8 cellular contexts compared by ENCODE assay signal in genomic region chr4:51842554-51843308, GRCh38. TPM values are rescaled to one million over a fixed set of nuclear protein-coding genes. Genes with fewer than 3 reads are reported as not detected.
DNase-seq lines count a peak whose midpoint lies in the region; ATAC-seq and TF ChIP-seq lines count a peak whose summit lies in the region.

TSS of gene DCUN1D4 (plus strand) at chr4:51843153. CDS start at chr4:51843243, 90 bp downstream.

- H3K36me3 ChIP-seq in RWPE2 (ENCODE audit: low read depth) (peaks cover 5% of the 10 kb centered on the region), fibroblast of lung (ENCODE audit: control insufficient read depth, insufficient read depth, low read length) (no peaks in the 10 kb centered on the region)
- H3K36me3 ChIP-seq in naive thymus-derived CD4-positive, alpha-beta T cell (ENCODE audit: control insufficient read depth in 2 of 3, insufficient read depth in 3 of 3, low read length in 3 of 3), result peaks cover 0 to 12% (median 0%) of the 10 kb centered on the region in 3 experiments

- peak within 1 kb of the TSS; percentile 93 for H3K4me2 ChIP-seq in fibroblast of lung (ENCODE audit: extremely low read depth, insufficient read depth, low read length)

- no peaks in the 10 kb centered on the region for H4K20me1 ChIP-seq in fibroblast of lung (ENCODE audit: control insufficient read depth, extremely low read depth, insufficient read depth, low read length)

- H2AFZ ChIP-seq in fibroblast of lung (ENCODE audit: low read length), result peak within 1 kb of the TSS; percentile 94

- POLR2A ChIA-PET in naive thymus-derived CD4-positive, alpha-beta T cell (lab: Charles Lee), result interaction anchor here (0.8 to 1.8 kb wide), 4 partner anchors 8 to 869 kb away, joined by 3 to 13 read pairs (median 4); no protein-coding TSS in a partner anchor

- peak; percentile 99 for DNase-seq in ELR (ENCODE audit: low read depth)
- peak; percentile 98 for DNase-seq in H4 (ENCODE audit: low spot score)
- peak; percentile 99 for DNase-seq in LoVo (ENCODE audit: low spot score)
- peak; percentile 100 for DNase-seq in RWPE2 (ENCODE audit: low spot score)
- DNase-seq in activated T-helper 2 cell treated with anti-CD3 and anti-CD28 coated beads, Interferon-gamma antibody, Interleukin-2, Interleukin-4, amounts not matched to agents 10 μg/mL and 5 μg/mL and 100 μg/mL, durations not matched to agents 14 hours and 24 hours and 36 hours (ENCODE audit: low spot score), result peak; percentile 98
- peak; percentile 99 to 100 for DNase-seq in fibroblast of lung (ENCODE audit: low read depth in 2 of 2)
- peak; percentile 93 to 98 (median 95) for DNase-seq in naive thymus-derived CD4-positive, alpha-beta T cell
- peak; percentile 100 for DNase-seq in stimulated activated naive B cell treated with anti-CD40 and anti-IgM and Interleukin-4, amounts not matched to agents 10 μg/mL and 1 μg/mL and 100 μg/mL, for 72 hours

- peaks cover 10% of the 10 kb centered on the region for H3K36me3 Mint-ChIP-seq in activated T-helper 2 cell treated with anti-CD3 and anti-CD28 coated beads, Interferon-gamma antibody, Interleukin-2, Interleukin-4, amounts not matched to agents 10 μg/mL and 5 μg/mL and 100 μg/mL, durations not matched to agents 14 hours and 24 hours and 36 hours (ENCODE audit: low read depth)
- H3K36me3 Mint-ChIP-seq in naive thymus-derived CD4-positive, alpha-beta T cell, result peaks cover 0 to 5% (median 0%) of the 10 kb centered on the region in 5 donors
- peaks cover 2 to 4% of the 10 kb centered on the region in 2 donors for H3K36me3 Mint-ChIP-seq in stimulated activated naive B cell treated with anti-CD40 and anti-IgM and Interleukin-4, amounts not matched to agents 10 μg/mL and 1 μg/mL and 100 μg/mL, for 72 hours

- peak within 1 kb of the TSS; percentile 96 for H3K27ac Mint-ChIP-seq in activated T-helper 2 cell treated with anti-CD3 and anti-CD28 coated beads, Interferon-gamma antibody, Interleukin-2, Interleukin-4, amounts not matched to agents 10 μg/mL and 5 μg/mL and 100 μg/mL, durations not matched to agents 14 hours and 24 hours and 36 hours
- peak within 1 kb of the TSS; percentile 87 to 98 (median 92) for H3K27ac Mint-ChIP-seq in naive thymus-derived CD4-positive, alpha-beta T cell
- peak within 1 kb of the TSS; percentile 94 for H3K27ac Mint-ChIP-seq in stimulated activated naive B cell treated with anti-CD40 and anti-IgM and Interleukin-4, amounts not matched to agents 10 μg/mL and 1 μg/mL and 100 μg/mL, for 72 hours

- H3K4me3 ChIP-seq in RWPE2 (ENCODE audit: severe bottlenecking), result peak within 1 kb of the TSS; percentile 87
- H3K4me3 ChIP-seq in fibroblast of lung (replicated peaks in 1 of 4; ENCODE audit: control extremely low read depth in 1 of 4, insufficient read depth in 1 of 4, low read depth in 3 of 4, low read length in 4 of 4), result peak within 1 kb of the TSS; percentile 73 to 97 (median 90)
- peak within 1 kb of the TSS; percentile 85 for H3K4me3 ChIP-seq in naive thymus-derived CD4-positive, alpha-beta T cell (ENCODE audit: low read length)

- no peaks in the 10 kb centered on the region for H3K9me3 Mint-ChIP-seq in activated T-helper 2 cell treated with anti-CD3 and anti-CD28 coated beads, Interferon-gamma antibody, Interleukin-2, Interleukin-4, amounts not matched to agents 10 μg/mL and 5 μg/mL and 100 μg/mL, durations not matched to agents 14 hours and 24 hours and 36 hours
- H3K9me3 Mint-ChIP-seq in naive thymus-derived CD4-positive, alpha-beta T cell, result peaks cover 0 to 1% (median 0%) of the 10 kb centered on the region in 11 donors
- H3K9me3 Mint-ChIP-seq in stimulated activated naive B cell treated with anti-CD40 and anti-IgM and Interleukin-4, amounts not matched to agents 10 μg/mL and 1 μg/mL and 100 μg/mL, for 72 hours, result peaks cover 0 to 2% of the 10 kb centered on the region in 2 donors

- intact Hi-C loops in activated T-helper 2 cell treated with anti-CD3 and anti-CD28 coated beads, Interferon-gamma antibody, Interleukin-2, Interleukin-4, amounts not matched to agents 10 μg/mL and 5 μg/mL and 100 μg/mL, durations not matched to agents 14 hours and 24 hours and 36 hours (cut with micrococcal nuclease), result loop anchor here (1.0 to 5.0 kb wide), 4 partner anchors 55 to 1535 kb away; partner anchors contain the start of genes FIP1L1 and SGCB
- intact Hi-C loops in naive thymus-derived CD4-positive, alpha-beta T cell (cut with micrococcal nuclease), result loop anchor here (1.0 to 10.0 kb wide), 7 partner anchors 52 to 1535 kb away; partner anchors contain the start of genes RASL11B (in 2 of the 2), USP46 (in 2 of the 2) and FIP1L1 (in 1 of the 2)

- H3K27ac ChIP-seq in RWPE2 (ENCODE audit: poor library complexity, severe bottlenecking) (peak within 1 kb of the TSS; percentile 78), fibroblast of lung (ENCODE audit: insufficient read depth, low read length) (peak within 1 kb of the TSS; percentile 69)
- peak within 1 kb of the TSS; percentile 76 for H3K27ac ChIP-seq in naive thymus-derived CD4-positive, alpha-beta T cell (ENCODE audit: low read depth, low read length)

- peaks cover 16% of the 10 kb centered on the region for H3K4me1 Mint-ChIP-seq in activated T-helper 2 cell treated with anti-CD3 and anti-CD28 coated beads, Interferon-gamma antibody, Interleukin-2, Interleukin-4, amounts not matched to agents 10 μg/mL and 5 μg/mL and 100 μg/mL, durations not matched to agents 14 hours and 24 hours and 36 hours (ENCODE audit: low read depth)
- peaks cover 9 to 29% (median 23%) of the 10 kb centered on the region in 7 donors for H3K4me1 Mint-ChIP-seq in naive thymus-derived CD4-positive, alpha-beta T cell
- H3K4me1 Mint-ChIP-seq in stimulated activated naive B cell treated with anti-CD40 and anti-IgM and Interleukin-4, amounts not matched to agents 10 μg/mL and 1 μg/mL and 100 μg/mL, for 72 hours, result peaks cover 4 to 22% of the 10 kb centered on the region in 2 donors

- CTCF ChIA-PET in naive thymus-derived CD4-positive, alpha-beta T cell (lab: Charles Lee), result interaction anchor here (1.1 kb wide), 1 partner anchor 16 kb away, joined by 4 read pairs; no protein-coding TSS in a partner anchor

- H3K4me1 ChIP-seq in RWPE2 (ENCODE audit: insufficient read depth, poor library complexity, severe bottlenecking) (peaks cover 7% of the 10 kb centered on the region), fibroblast of lung (ENCODE audit: control insufficient read depth, extremely low read depth, insufficient read depth, low read length) (peaks cover 2% of the 10 kb centered on the region)
- peaks cover 4% of the 10 kb centered on the region in 2 donors for H3K4me1 ChIP-seq in naive thymus-derived CD4-positive, alpha-beta T cell (ENCODE audit: control insufficient read depth in 2 of 2, insufficient read depth in 2 of 2, low read length in 2 of 2)

- H3K79me2 ChIP-seq in fibroblast of lung (ENCODE audit: control insufficient read depth, insufficient read depth, low read length), result peaks cover 35% of the 10 kb centered on the region

- H3K4me3 Mint-ChIP-seq in activated T-helper 2 cell treated with anti-CD3 and anti-CD28 coated beads, Interferon-gamma antibody, Interleukin-2, Interleukin-4, amounts not matched to agents 10 μg/mL and 5 μg/mL and 100 μg/mL, durations not matched to agents 14 hours and 24 hours and 36 hours (ENCODE audit: low read depth), result peak within 1 kb of the TSS; percentile 91
- H3K4me3 Mint-ChIP-seq in naive thymus-derived CD4-positive, alpha-beta T cell, result peak within 1 kb of the TSS; percentile 92 to 100 (median 96)
- H3K4me3 Mint-ChIP-seq in stimulated activated naive B cell treated with anti-CD40 and anti-IgM and Interleukin-4, amounts not matched to agents 10 μg/mL and 1 μg/mL and 100 μg/mL, for 72 hours, result peak within 1 kb of the TSS; percentile 94 to 98

- H3K9ac ChIP-seq in fibroblast of lung (ENCODE audit: insufficient read depth, low read length), result peak within 1 kb of the TSS; percentile 70

- H3K9me3 ChIP-seq in RWPE2 (ENCODE audit: severe bottlenecking) (no peaks in the 10 kb centered on the region), fibroblast of lung (ENCODE audit: control insufficient read depth, insufficient read depth, low read depth, low read length) (no peaks in the 10 kb centered on the region)
- no peaks in the 10 kb centered on the region for H3K9me3 ChIP-seq in naive thymus-derived CD4-positive, alpha-beta T cell (ENCODE audit: control insufficient read depth in 2 of 3, low read length in 3 of 3)

- TF ChIP-seq CTCF in RWPE2 (IDR thresholded peaks at IDR 0.05; ENCODE audit: poor library complexity, severe bottlenecking) (peak; percentile 16), fibroblast of lung (conservative IDR thresholded peaks at IDR 0.05 in 1 of 2, IDR thresholded peaks at IDR 0.05 in 1 of 2; ENCODE audit: low read depth in 1 of 2, low read length in 2 of 2) (peak; percentile 31 to 42)

- H3K27me3 ChIP-seq in RWPE2 (ENCODE audit: insufficient read depth, poor library complexity, severe bottlenecking), result no peaks in the 10 kb centered on the region
- H3K27me3 ChIP-seq in fibroblast of lung (ENCODE audit: control insufficient read depth, insufficient read depth, low read length), result no peaks in the 10 kb centered on the region
- H3K27me3 ChIP-seq in naive thymus-derived CD4-positive, alpha-beta T cell (ENCODE audit: control insufficient read depth in 2 of 2, insufficient read depth in 2 of 2, low read length in 2 of 2), result no peaks in the 10 kb centered on the region

- peak; percentile 86 for ATAC-seq in RWPE2 (ENCODE audit: low read depth)
- ATAC-seq in naive thymus-derived CD4-positive, alpha-beta T cell, result peak; percentile 94
- ATAC-seq in stimulated activated naive B cell treated with anti-CD40 and anti-IgM and Interleukin-4, amounts not matched to agents 10 μg/mL and 1 μg/mL and 100 μg/mL, for 72 hours (replicated peaks), result peak; percentile 90 to 92

- no peaks in the 10 kb centered on the region for H3K27me3 Mint-ChIP-seq in activated T-helper 2 cell treated with anti-CD3 and anti-CD28 coated beads, Interferon-gamma antibody, Interleukin-2, Interleukin-4, amounts not matched to agents 10 μg/mL and 5 μg/mL and 100 μg/mL, durations not matched to agents 14 hours and 24 hours and 36 hours (ENCODE audit: low read depth)
- peaks cover 0 to 11% (median 0%) of the 10 kb centered on the region in 5 donors for H3K27me3 Mint-ChIP-seq in naive thymus-derived CD4-positive, alpha-beta T cell
- H3K27me3 Mint-ChIP-seq in stimulated activated naive B cell treated with anti-CD40 and anti-IgM and Interleukin-4, amounts not matched to agents 10 μg/mL and 1 μg/mL and 100 μg/mL, for 72 hours, result no peaks in the 10 kb centered on the region

RNA-seq across cellular contexts. Expression of gene DCUN1D4, which starts in this region (rescaled TPM):
- 34.8 and 38.8 TPM in 2 replicates for total RNA-seq in H4 (2014; rRNA removed; shearing (Covaris generic))
- total RNA-seq in activated T-helper 2 cell treated with anti-CD3 and anti-CD28 coated beads, Interferon-gamma antibody, Interleukin-2, Interleukin-4, amounts not matched to agents 10 μg/mL and 5 μg/mL and 100 μg/mL, durations not matched to agents 14 hours and 24 hours and 36 hours, result 31.5 and 32.6 TPM in 2 replicates
- total RNA-seq in fibroblast of lung, result 50.7 and 52.4 TPM in 2 replicates
- 35.5 and 44.3 TPM in 2 replicates for polyA plus RNA-seq in fibroblast of lung
- 23.6 and 28.8 TPM in 2 replicates for polyA plus RNA-seq in fibroblast of lung (2012)
- polyA minus RNA-seq in fibroblast of lung (ENCODE audit: low replicate concordance), result 9.8 and 14.6 TPM in 2 replicates
- 10 to 100 TPM; 31.3 to 60.7 (median 35.3) TPM for total RNA-seq in naive thymus-derived CD4-positive, alpha-beta T cell
- 10 to 100 TPM; 15.4 to 15.5 TPM for polyA plus RNA-seq in naive thymus-derived CD4-positive, alpha-beta T cell

Comparison
In these comparisons a context has a peak if more than half of its experiments do, and no peak if none do; other contexts are left out.
1. Peak in every context shown above with its lines: DNase-seq, ATAC-seq, H3K4me3 ChIP-seq and H3K27ac ChIP-seq.